In genomic region chr1:16140068-16140596, GRCh38 we compare ENCODE assay signal across 16 cellular contexts. TPM values are rescaled to one million over a fixed set of nuclear protein-coding genes. Genes with fewer than 3 reads are reported as not detected.
DNase-seq lines count a peak whose midpoint lies in the region; ATAC-seq, FAIRE-seq and TF ChIP-seq lines count a peak whose summit lies in the region.
"Had no signal": no experiment of that assay in that cellular context is flagged by ENCODE, and none has a peak within 500 bp of the region (broad histone marks: within the 10 kb centered on the region; RNA-seq: fewer than 3 reads in every experiment).

No MANE protein-coding gene starts in this region.

- no peak for TF ChIP-seq POLR2A in HCT116 (IDR thresholded peaks at IDR 0.05; ENCODE audit: borderline replicate concordance, extremely low read depth, insufficient read depth, insufficient read length)

- H3K4me1 ChIP-seq in HCT116 (ENCODE audit: control insufficient read depth in 1 of 2, insufficient read depth in 2 of 2, low read length in 2 of 2) (peaks cover 65 to 68% of the 10 kb centered on the region in 2 experiments), SJCRH30 (peaks cover 55% of the 10 kb centered on the region), keratinocyte (ENCODE audit: control insufficient read depth, extremely low read depth, insufficient read depth, low read length) (peaks cover 62% of the 10 kb centered on the region), subcutaneous abdominal adipose tissue (ENCODE audit: control insufficient read depth in 5 of 5, insufficient read depth in 5 of 5, low read length in 5 of 5) (peaks cover 8 to 63% (median 37%) of the 10 kb centered on the region in 5 donors)
- H3K4me1 ChIP-seq: HAP-1 had no signal

- H3K4me3 ChIP-seq in HCT116 (replicated peaks in 1 of 2; ENCODE audit: low read depth in 1 of 2, low read length in 2 of 2), result peak overlapping the region in 1 of 2 experiments; percentile 22; a peak in 2 of 4 replicates
- no peak overlapping the region for H3K4me3 ChIP-seq in SJCRH30
- H3K4me3 ChIP-seq in keratinocyte (ENCODE audit: control insufficient read depth in 2 of 3, extremely low read depth in 1 of 3, insufficient read depth in 2 of 3, low read depth in 1 of 3, low read length in 3 of 3), result peak overlapping the region in 2 of 3 experiments; percentile 11 to 33
- H3K4me3 ChIP-seq in subcutaneous abdominal adipose tissue (ENCODE audit: low read depth in 1 of 5, low read length in 5 of 5), result no peak overlapping the region
- H3K4me3 ChIP-seq: ascending aorta, HAP-1 had no signal

- BruUV-seq in HCT116 (replicated peaks; lab: Mats Ljungman, UMichigan), result no TSS peak

- H3K9me1 ChIP-seq in keratinocyte (ENCODE audit: control insufficient read depth, extremely low read depth, insufficient read depth, low read length), result peaks cover 15% of the 10 kb centered on the region

- H3K9ac ChIP-seq in HCT116 (ENCODE audit: low read length), result peak overlapping the region; percentile 65
- peak overlapping the region; percentile 52 for H3K9ac ChIP-seq in keratinocyte (ENCODE audit: control insufficient read depth, extremely low read depth, insufficient read depth, low read length)
- no peak overlapping the region for H3K9ac ChIP-seq in subcutaneous abdominal adipose tissue (ENCODE audit: low read length in 5 of 5)

- no peak for FAIRE-seq in keratinocyte (lab: Jason Lieb, UNC)

- POLR2A ChIA-PET in HCT116 (lab: Charles Lee), result interaction anchor here (0.9 kb wide), 1 partner anchor 18 kb away, joined by 3 read pairs; no protein-coding TSS in a partner anchor

- CTCF ChIA-PET in HCT116 (lab: Charles Lee), result no interaction called here

- ATAC-seq in HCT116 (no peak), HG02852 (IDR thresholded peaks at IDR 0.05; ENCODE audit: unreplicated experiment) (no peak)
- ATAC-seq in stimulated activated naive CD8-positive, alpha-beta T cell treated with anti-CD3 and anti-CD28 coated beads, Interleukin-15, Interleukin-2, amounts not matched to agents 100 U/mL and 50 U/mL, for 24 hours, result no peak
- ATAC-seq: natural killer cell treated with Interleukin-12 subunit alpha and Interleukin-12 subunit beta and Interleukin-15 and Interleukin-18, amount 100 ng/mL, for 72 hours had no signal

- H3K4me2 ChIP-seq in HCT116 (ENCODE audit: low read length), result peak overlapping the region; percentile 85
- peak overlapping the region; percentile 66 for H3K4me2 ChIP-seq in keratinocyte (ENCODE audit: control insufficient read depth, extremely low read depth, insufficient read depth, low read depth, low read length)

- RAD21 ChIA-PET in HCT116 (lab: Charles Lee; ENCODE audit: low non-redundant PET in 1 of 2, low total read pairs in 2 of 2, uncharacterized antibody in 2 of 2, unreplicated experiment in 2 of 2), result no interaction called here

- H2AFZ ChIP-seq in HCT116 (ENCODE audit: low read depth, low read length, poor library complexity, severe bottlenecking) (no peak overlapping the region), keratinocyte (ENCODE audit: control insufficient read depth, low read length) (no peak overlapping the region)

- TF ChIP-seq RAD21 in HCT116 (IDR thresholded peaks at IDR 0.05; ENCODE audit: low read depth), result no peak

- H3K27me3 ChIP-seq in HCT116 (ENCODE audit: insufficient read depth, low read length) (no peaks in the 10 kb centered on the region), SJCRH30 (no peaks in the 10 kb centered on the region), keratinocyte (ENCODE audit: control insufficient read depth, extremely low read depth, insufficient read depth, low read length) (no peaks in the 10 kb centered on the region), subcutaneous abdominal adipose tissue (ENCODE audit: control insufficient read depth in 5 of 5, insufficient read depth in 4 of 5, low read length in 5 of 5) (peaks cover 0 to 7% (median 0%) of the 10 kb centered on the region in 5 donors)
- H3K27me3 ChIP-seq: ascending aorta had no signal

- H4K20me1 ChIP-seq in HCT116 (ENCODE audit: insufficient read depth), result peaks cover 25% of the 10 kb centered on the region; the same call in 1 of the 2 replicates
- peaks cover 54% of the 10 kb centered on the region for H4K20me1 ChIP-seq in keratinocyte (ENCODE audit: control insufficient read depth, extremely low read depth, insufficient read depth, low read length)

- dilution Hi-C loops in keratinocyte (cut with MboI; ENCODE audit: extremely low pct_ligation_motif_present, low sequenced_read_pairs), result no loop called here

- H3K79me2 ChIP-seq in HCT116 (ENCODE audit: insufficient read depth, low read length) (peaks cover 96% of the 10 kb centered on the region), keratinocyte (ENCODE audit: control insufficient read depth, insufficient read depth, low read length) (peaks cover 90% of the 10 kb centered on the region)

- H3K9me2 ChIP-seq in HCT116 (ENCODE audit: insufficient read depth), result no peaks in the 10 kb centered on the region

- H3K36me3 ChIP-seq in HCT116 (ENCODE audit: control insufficient read depth in 1 of 2, insufficient read depth in 2 of 2, low read length in 2 of 2), result peaks cover 30 to 81% of the 10 kb centered on the region in 2 experiments
- peaks cover 64% of the 10 kb centered on the region for H3K36me3 ChIP-seq in SJCRH30
- H3K36me3 ChIP-seq in keratinocyte (ENCODE audit: control insufficient read depth in 2 of 2, extremely low read depth in 1 of 2, insufficient read depth in 2 of 2, low read length in 2 of 2), result peaks cover 44 to 76% of the 10 kb centered on the region in 2 experiments
- H3K36me3 ChIP-seq in subcutaneous abdominal adipose tissue (ENCODE audit: control insufficient read depth in 5 of 5, insufficient read depth in 5 of 5, low read length in 5 of 5), result peaks cover 0 to 30% (median 24%) of the 10 kb centered on the region in 5 donors

- H3K27ac ChIP-seq in HCT116 (ENCODE audit: low read depth, low read length), result peak overlapping the region; percentile 100
- H3K27ac ChIP-seq in SJCRH30, result peak overlapping the region; percentile 82
- H3K27ac ChIP-seq in keratinocyte (ENCODE audit: control insufficient read depth, insufficient read depth, low read length), result peak overlapping the region; percentile 44
- peak overlapping the region; percentile 62 for H3K27ac ChIP-seq in subcutaneous abdominal adipose tissue (ENCODE audit: low read depth, low read length)

- DNase-seq in HCT116 (ENCODE audit: low read depth, low spot score) (no peak), SJCRH30 (no peak), keratinocyte (ENCODE audit: low read depth, low spot score) (no peak), NCI-H69 (lab: John Stamatoyannopoulos, UW) (no peak)
- DNase-seq in stimulated activated naive CD8-positive, alpha-beta T cell treated with anti-CD3 and anti-CD28 coated beads, Interleukin-15, Interleukin-2, amounts not matched to agents 100 U/mL and 50 U/mL, for 24 hours, result no peak
- DNase-seq: hypothalamus, KBM-7, NCI-H1436, NCI-H345 had no signal

- intact Hi-C loops in HCT116 (cut with micrococcal nuclease), result no loop called here

- no peaks in the 10 kb centered on the region for H3K9me3 ChIP-seq in HCT116 (ENCODE audit: control insufficient read depth in 1 of 2, insufficient read depth in 1 of 2, low read depth in 1 of 2, low read length in 2 of 2)
- H3K9me3 ChIP-seq in SJCRH30 (replicated peaks), result no peaks in the 10 kb centered on the region
- no peaks in the 10 kb centered on the region for H3K9me3 ChIP-seq in keratinocyte (ENCODE audit: control insufficient read depth, low read depth, low read length)
- no peaks in the 10 kb centered on the region for H3K9me3 ChIP-seq in subcutaneous abdominal adipose tissue (ENCODE audit: control insufficient read depth in 5 of 5, low read length in 5 of 5)
- H3K9me3 ChIP-seq: ascending aorta, HAP-1 had no signal

- TF ChIP-seq CTCF in HCT116 (IDR thresholded peaks at IDR 0.05 in 2 of 3, conservative IDR thresholded peaks at IDR 0.05 in 1 of 3; ENCODE audit: borderline replicate concordance in 1 of 3, insufficient read depth in 1 of 3, low read depth in 2 of 3, low read length in 2 of 3) (no peak), keratinocyte (optimal IDR thresholded peaks at IDR 0.05 in 1 of 3, IDR thresholded peaks at IDR 0.05 in 1 of 3, conservative IDR thresholded peaks at IDR 0.05 in 1 of 3; ENCODE audit: extremely low read depth in 1 of 3, insufficient read depth in 2 of 3, low read length in 3 of 3) (no peak)

TF ChIP-seq in HCT116, 20 proteins besides CTCF, POLR2A, EP300 and RAD21 (continues in another document):
- TF ChIP-seq POLR2AphosphoS5 (IDR thresholded peaks at IDR 0.05; ENCODE audit: low read depth, low read length), result no peak
- no peak for TF ChIP-seq ATF3 (IDR thresholded peaks at IDR 0.05)
- no peak for TF ChIP-seq ZFX (IDR thresholded peaks at IDR 0.05)
- no peak for TF ChIP-seq EGR1 (IDR thresholded peaks at IDR 0.05; ENCODE audit: low read depth)
- TF ChIP-seq ZBTB33 (IDR thresholded peaks at IDR 0.05; ENCODE audit: extremely low read depth, insufficient replicate concordance, low read length), result no peak
- TF ChIP-seq ZNF274 (IDR thresholded peaks at IDR 0.05; ENCODE audit: low read depth, low read length), result no peak

RNA-seq across cellular contexts. Expression of gene EPHA2, which starts 15.7 kb away (rescaled TPM):
- 164 TPM for total RNA-seq in HCT116 (2021; ENCODE audit: unreplicated experiment)
- polyA plus RNA-seq in HCT116 (2012), result 167 and 209 TPM in 2 replicates
- total RNA-seq in SJCRH30 (2014; rRNA removed; shearing (Covaris generic)), result 55.0 and 57.3 TPM in 2 replicates
- 55.6 to 70.9 TPM (median 60.3 TPM) in 3 replicates for polyA plus RNA-seq in keratinocyte
- polyA plus RNA-seq in keratinocyte (2011; ENCODE audit: low read depth), result 31.9 TPM
- polyA plus RNA-seq in keratinocyte (2011; cell fraction: cytosol; rRNA removed), result 36.6 and 49.9 TPM in 2 replicates
- 176 and 195 TPM in 2 replicates for polyA plus RNA-seq in keratinocyte (2011; cell fraction: nucleus; rRNA removed)
- 64.4 and 71.6 TPM in 2 replicates for polyA plus RNA-seq in keratinocyte (2012; ENCODE audit: low replicate concordance)
- 113 to 223 TPM (median 129 TPM) in 3 replicates for polyA minus RNA-seq in keratinocyte
- 152 TPM for polyA minus RNA-seq in keratinocyte (2011; cell fraction: cytosol; rRNA and poly(A)+ RNA removed)
- polyA minus RNA-seq in keratinocyte (2011; cell fraction: nucleus; rRNA and poly(A)+ RNA removed), result 153 and 207 TPM in 2 replicates
- total RNA-seq: activated CD8-positive, alpha-beta memory T cell treated with anti-CD3 and anti-CD28 coated beads for 36 hours; natural killer cell treated with Interleukin-12 subunit alpha and Interleukin-12 subunit beta and Interleukin-15 and Interleukin-18, amount 100 ng/mL, for 72 hours had no signal
- polyA plus RNA-seq: CD14-positive monocyte had no signal

Comparison
In these comparisons a context has a peak if more than half of its experiments do, and no peak if none do; other contexts are left out.
1. H3K27ac ChIP-seq: peak in every context shown above with its lines; median percentile 100 in HCT116; 82 in SJCRH30; 62 in subcutaneous abdominal adipose tissue; 44 in keratinocyte.
2. H3K4me3 ChIP-seq: peak in keratinocyte (2 of 3); none in SJCRH30 (single experiment) and subcutaneous abdominal adipose tissue (0 of 5).
3. H3K9ac ChIP-seq: peak in HCT116 (single experiment) and keratinocyte (single experiment); none in subcutaneous abdominal adipose tissue (0 of 5).